ENCODE assay signal across 1 cellular context in the genomic region with DNA sequence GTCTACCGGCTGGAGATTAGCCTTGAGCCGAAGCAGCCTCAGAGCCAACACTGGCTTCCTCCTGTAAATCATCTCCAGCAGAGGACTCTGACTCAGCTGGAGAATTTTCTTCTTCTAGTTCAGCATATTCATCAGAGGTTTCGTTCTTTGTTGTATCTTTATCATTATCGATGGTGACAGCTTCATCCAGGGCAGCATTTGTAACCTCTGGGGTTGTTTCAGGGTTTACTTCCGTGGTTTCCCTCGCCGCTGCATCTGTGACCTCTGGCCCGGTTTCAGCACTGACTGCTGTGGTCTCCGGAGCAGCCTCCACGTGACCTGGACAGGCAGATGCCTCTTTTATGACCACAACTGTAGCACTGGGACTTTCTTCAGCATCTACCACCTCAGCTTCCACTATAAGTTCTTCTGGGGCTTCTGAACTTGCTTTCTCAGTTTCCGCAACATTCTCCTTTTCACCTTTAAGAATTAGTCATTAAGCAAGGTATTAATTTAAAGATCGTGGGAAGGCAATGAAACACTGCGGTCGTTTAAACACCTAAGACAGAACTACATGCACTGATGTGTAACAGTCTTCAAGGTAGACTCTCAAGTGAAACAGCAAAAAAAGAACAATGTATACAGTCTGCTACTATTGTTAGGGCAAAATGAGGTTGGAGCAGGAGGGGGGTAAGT.
TF ChIP-seq lines count a peak whose summit lies in the region.

No MANE protein-coding gene starts in this region.

TF ChIP-seq in HepG2, 621 proteins besides CTCF, POLR2A, EP300 and RAD21 (continued from another document and continues in another):
- TF ChIP-seq SNAPC4 (CRISPR knock-in tag; IDR thresholded peaks at IDR 0.05) (no peak), ZBTB8A (CRISPR knock-in tag; IDR thresholded peaks at IDR 0.05; ENCODE audit: borderline replicate concordance, low read depth) (no peak), TRAFD1 (CRISPR knock-in tag; IDR thresholded peaks at IDR 0.05; ENCODE audit: borderline replicate concordance) (no peak), ZNF780A (CRISPR knock-in tag; IDR thresholded peaks at IDR 0.05) (no peak), ZNF644 (CRISPR knock-in tag; IDR thresholded peaks at IDR 0.05; ENCODE audit: low read depth) (0 out of 2 replicates have a peak, but pooled peaks have one; percentile 10), ZNF335 (CRISPR knock-in tag; IDR thresholded peaks at IDR 0.05) (no peak), KDM5B (CRISPR knock-in tag; IDR thresholded peaks at IDR 0.05; ENCODE audit: borderline replicate concordance) (no peak), ATF3 (CRISPR knock-in tag; IDR thresholded peaks at IDR 0.05) (no peak), MTA3 (CRISPR knock-in tag; IDR thresholded peaks at IDR 0.05) (no peak), ZNF782 (CRISPR knock-in tag; IDR thresholded peaks at IDR 0.05; ENCODE audit: borderline replicate concordance) (0 out of 2 replicates have a peak, but pooled peaks have one; percentile 37), CHCHD3 (CRISPR knock-in tag; IDR thresholded peaks at IDR 0.05) (no peak), ZEB1 (IDR thresholded peaks at IDR 0.05; ENCODE audit: insufficient replicate concordance, low read depth) (no peak), RFXAP (CRISPR knock-in tag; IDR thresholded peaks at IDR 0.05; ENCODE audit: borderline replicate concordance) (no peak), DPF2 (CRISPR knock-in tag; IDR thresholded peaks at IDR 0.05; ENCODE audit: borderline replicate concordance, low read depth) (no peak), AGO2 (optimal IDR thresholded peaks at IDR 0.05; ENCODE audit: low read depth, low read length) (no peak), KLF6 (CRISPR knock-in tag; IDR thresholded peaks at IDR 0.05) (peak; percentile 43; the same call in 1 of the 2 replicates), ZSCAN22 (CRISPR knock-in tag; IDR thresholded peaks at IDR 0.05) (no peak)
- TF ChIP-seq, protein P1, sequence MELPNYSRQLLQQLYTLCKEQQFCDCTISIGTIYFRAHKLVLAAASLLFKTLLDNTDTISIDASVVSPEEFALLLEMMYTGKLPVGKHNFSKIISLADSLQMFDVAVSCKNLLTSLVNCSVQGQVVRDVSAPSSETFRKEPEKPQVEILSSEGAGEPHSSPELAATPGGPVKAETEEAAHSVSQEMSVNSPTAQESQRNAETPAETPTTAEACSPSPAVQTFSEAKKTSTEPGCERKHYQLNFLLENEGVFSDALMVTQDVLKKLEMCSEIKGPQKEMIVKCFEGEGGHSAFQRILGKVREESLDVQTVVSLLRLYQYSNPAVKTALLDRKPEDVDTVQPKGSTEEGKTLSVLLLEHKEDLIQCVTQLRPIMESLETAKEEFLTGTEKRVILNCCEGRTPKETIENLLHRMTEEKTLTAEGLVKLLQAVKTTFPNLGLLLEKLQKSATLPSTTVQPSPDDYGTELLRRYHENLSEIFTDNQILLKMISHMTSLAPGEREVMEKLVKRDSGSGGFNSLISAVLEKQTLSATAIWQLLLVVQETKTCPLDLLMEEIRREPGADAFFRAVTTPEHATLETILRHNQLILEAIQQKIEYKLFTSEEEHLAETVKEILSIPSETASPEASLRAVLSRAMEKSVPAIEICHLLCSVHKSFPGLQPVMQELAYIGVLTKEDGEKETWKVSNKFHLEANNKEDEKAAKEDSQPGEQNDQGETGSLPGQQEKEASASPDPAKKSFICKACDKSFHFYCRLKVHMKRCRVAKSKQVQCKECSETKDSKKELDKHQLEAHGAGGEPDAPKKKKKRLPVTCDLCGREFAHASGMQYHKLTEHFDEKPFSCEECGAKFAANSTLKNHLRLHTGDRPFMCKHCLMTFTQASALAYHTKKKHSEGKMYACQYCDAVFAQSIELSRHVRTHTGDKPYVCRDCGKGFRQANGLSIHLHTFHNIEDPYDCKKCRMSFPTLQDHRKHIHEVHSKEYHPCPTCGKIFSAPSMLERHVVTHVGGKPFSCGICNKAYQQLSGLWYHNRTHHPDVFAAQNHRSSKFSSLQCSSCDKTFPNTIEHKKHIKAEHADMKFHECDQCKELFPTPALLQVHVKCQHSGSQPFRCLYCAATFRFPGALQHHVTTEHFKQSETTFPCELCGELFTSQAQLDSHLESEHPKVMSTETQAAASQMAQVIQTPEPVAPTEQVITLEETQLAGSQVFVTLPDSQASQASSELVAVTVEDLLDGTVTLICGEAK (IDR thresholded peaks at IDR 0.05): no peak
- TF ChIP-seq, protein P1 (CRISPR knock-in tag; IDR thresholded peaks at IDR 0.05): no peak
- TF ChIP-seq, protein P2, sequence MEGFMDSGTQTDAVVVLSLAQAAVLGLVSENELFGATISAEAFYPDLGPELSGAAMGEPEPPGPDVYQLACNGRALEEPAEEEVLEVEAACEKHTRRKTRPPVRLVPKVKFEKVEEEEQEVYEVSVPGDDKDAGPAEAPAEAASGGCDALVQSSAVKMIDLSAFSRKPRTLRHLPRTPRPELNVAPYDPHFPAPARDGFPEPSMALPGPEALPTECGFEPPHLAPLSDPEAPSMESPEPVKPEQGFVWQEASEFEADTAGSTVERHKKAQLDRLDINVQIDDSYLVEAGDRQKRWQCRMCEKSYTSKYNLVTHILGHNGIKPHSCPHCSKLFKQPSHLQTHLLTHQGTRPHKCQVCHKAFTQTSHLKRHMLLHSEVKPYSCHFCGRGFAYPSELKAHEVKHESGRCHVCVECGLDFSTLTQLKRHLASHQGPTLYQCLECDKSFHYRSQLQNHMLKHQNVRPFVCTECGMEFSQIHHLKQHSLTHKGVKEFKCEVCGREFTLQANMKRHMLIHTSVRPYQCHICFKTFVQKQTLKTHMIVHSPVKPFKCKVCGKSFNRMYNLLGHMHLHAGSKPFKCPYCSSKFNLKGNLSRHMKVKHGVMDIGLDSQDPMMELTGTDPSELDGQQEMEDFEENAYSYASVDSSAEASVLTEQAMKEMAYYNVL (CRISPR knock-in tag; IDR thresholded peaks at IDR 0.05; ENCODE audit: borderline replicate concordance): no peak
- TF ChIP-seq, protein P3, sequence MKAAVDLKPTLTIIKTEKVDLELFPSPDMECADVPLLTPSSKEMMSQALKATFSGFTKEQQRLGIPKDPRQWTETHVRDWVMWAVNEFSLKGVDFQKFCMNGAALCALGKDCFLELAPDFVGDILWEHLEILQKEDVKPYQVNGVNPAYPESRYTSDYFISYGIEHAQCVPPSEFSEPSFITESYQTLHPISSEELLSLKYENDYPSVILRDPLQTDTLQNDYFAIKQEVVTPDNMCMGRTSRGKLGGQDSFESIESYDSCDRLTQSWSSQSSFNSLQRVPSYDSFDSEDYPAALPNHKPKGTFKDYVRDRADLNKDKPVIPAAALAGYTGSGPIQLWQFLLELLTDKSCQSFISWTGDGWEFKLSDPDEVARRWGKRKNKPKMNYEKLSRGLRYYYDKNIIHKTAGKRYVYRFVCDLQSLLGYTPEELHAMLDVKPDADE (CRISPR knock-in tag; IDR thresholded peaks at IDR 0.05): no peak
- TF ChIP-seq, protein P4, sequence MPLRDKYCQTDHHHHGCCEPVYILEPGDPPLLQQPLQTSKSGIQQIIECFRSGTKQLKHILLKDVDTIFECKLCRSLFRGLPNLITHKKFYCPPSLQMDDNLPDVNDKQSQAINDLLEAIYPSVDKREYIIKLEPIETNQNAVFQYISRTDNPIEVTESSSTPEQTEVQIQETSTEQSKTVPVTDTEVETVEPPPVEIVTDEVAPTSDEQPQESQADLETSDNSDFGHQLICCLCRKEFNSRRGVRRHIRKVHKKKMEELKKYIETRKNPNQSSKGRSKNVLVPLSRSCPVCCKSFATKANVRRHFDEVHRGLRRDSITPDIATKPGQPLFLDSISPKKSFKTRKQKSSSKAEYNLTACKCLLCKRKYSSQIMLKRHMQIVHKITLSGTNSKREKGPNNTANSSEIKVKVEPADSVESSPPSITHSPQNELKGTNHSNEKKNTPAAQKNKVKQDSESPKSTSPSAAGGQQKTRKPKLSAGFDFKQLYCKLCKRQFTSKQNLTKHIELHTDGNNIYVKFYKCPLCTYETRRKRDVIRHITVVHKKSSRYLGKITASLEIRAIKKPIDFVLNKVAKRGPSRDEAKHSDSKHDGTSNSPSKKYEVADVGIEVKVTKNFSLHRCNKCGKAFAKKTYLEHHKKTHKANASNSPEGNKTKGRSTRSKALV (CRISPR knock-in tag; IDR thresholded peaks at IDR 0.05): no peak
